ENCODE assay signal across 8 cellular contexts in the genomic region with DNA sequence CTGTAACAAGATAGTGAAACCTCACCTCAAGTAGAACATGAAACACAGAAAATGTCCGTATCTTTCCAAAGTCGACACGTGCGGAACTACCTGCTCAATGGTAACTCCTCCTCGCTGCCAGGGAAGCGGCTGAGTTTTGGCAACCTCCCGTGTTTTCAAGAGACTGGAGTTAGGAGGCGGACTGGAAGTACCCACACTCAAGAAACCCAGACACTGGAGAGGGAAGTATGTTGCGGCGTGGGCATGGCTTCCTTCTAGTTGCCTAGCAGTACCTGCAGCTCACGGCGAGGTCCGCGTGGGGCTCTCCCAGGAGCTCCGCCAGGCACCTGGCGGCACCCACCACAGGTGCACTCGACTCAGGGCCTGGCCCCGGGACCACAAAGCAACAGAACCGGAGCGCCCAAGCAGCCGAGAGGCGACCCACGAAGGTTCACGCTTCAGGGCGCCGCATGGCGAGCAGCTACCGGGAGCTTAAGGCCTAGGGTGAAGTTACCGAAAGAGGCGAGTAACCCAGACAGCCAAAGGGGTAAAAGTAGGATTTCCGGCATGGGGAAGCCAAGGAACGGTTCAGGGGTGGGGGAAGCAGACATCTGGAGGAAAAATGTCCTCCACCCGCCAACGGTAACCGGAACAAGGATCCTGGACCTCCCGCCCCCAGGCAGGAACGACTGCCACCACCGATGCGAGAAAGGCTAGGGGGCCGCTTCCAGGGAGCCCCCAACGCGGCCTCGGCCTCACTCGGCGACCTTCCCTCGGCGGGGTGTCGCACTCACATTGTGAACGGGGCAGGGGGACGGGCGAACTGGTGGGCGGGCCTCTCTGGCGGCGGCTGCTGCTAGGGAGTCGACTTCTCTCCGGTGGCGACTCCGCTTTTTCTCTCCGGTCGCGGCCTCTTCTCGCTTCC. TPM values are rescaled to one million over a fixed set of nuclear protein-coding genes. Genes with fewer than 3 reads are reported as not detected.
DNase-seq lines count a peak whose midpoint lies in the region; ATAC-seq and TF ChIP-seq lines count a peak whose summit lies in the region.

No MANE protein-coding gene starts in this region.

- in situ Hi-C loops in IMR-90 (cut with MboI; ENCODE audit: low sequenced_read_pairs): no loop called here

- 0% methylated on average over 33 of the region's 62 CpGs; no CpG with 5 or more reads in 1 of the 2 experiments for WGBS in IMR-90 (ENCODE audit: extremely low coverage in 2 of 2, insufficient read length in 1 of 2), 2 experiments
- WGBS in adrenal gland, 4 donors: 0 to 1% (median 0%) methylated on average over 21 to 62 of the region's 62 CpGs

- peak overlapping the region; percentile 84 for H2BK5ac ChIP-seq in IMR-90 (ENCODE audit: low read depth, low read length, poor library complexity, severe bottlenecking)

- H2BK20ac ChIP-seq in IMR-90 (ENCODE audit: low read depth, low read length): no peak overlapping the region

- CTCF ChIA-PET in IMR-90 (lab: Yijun Ruan, JAX): interaction anchor here (0.6 to 2.2 kb wide), 2 partner anchors 11 to 51 kb away, joined by 3 to 7 read pairs; no protein-coding TSS in a partner anchor

- H2AK5ac ChIP-seq in IMR-90 (ENCODE audit: low read depth, low read length): peak overlapping the region; percentile 79

- H3K27me3 ChIP-seq in IMR-90 (ENCODE audit: control insufficient read depth, insufficient read depth, low read length) (no peaks in the 10 kb centered on the region), adrenal gland (no peaks in the 10 kb centered on the region)

- peak overlapping the region; percentile 84 to 96 for H4K8ac ChIP-seq in IMR-90 (ENCODE audit: low read depth in 2 of 2, low read length in 2 of 2)

- peak overlapping the region; percentile 82 for H3K4me2 ChIP-seq in IMR-90 (ENCODE audit: low read depth, low read length)

- H3K4me3 ChIP-seq in IMR-90 (ENCODE audit: insufficient read depth, low read depth, low read length) (peak overlapping the region; percentile 93), adrenal gland (peak overlapping the region; percentile 6 to 95 (median 90))

- peak; percentile 16 for ATAC-seq in GM19395 (IDR thresholded peaks at IDR 0.05; ENCODE audit: unreplicated experiment)
- peak; percentile 3 for ATAC-seq in IMR-90 (ENCODE audit: low read depth)

- H3K9me1 ChIP-seq in IMR-90 (ENCODE audit: insufficient read depth, low read length): no peaks in the 10 kb centered on the region

- BruUV-seq in IMR-90 (replicated peaks; lab: Mats Ljungman, UMichigan): TSS peak; percentile 59

- H3K4me1 ChIP-seq in IMR-90 (ENCODE audit: control insufficient read depth, insufficient read depth, low read length) (peaks cover 6% of the 10 kb centered on the region), adrenal gland (replicated peaks in 1 of 2) (peaks cover 31 to 39% of the 10 kb centered on the region in 2 donors)

- no peak for TF ChIP-seq CTCF in IMR-90 (conservative IDR thresholded peaks at IDR 0.05; ENCODE audit: low read depth, low read length)
- peak in 1 of 6 experiments; percentile 2 for TF ChIP-seq CTCF in adrenal gland (IDR thresholded peaks at IDR 0.05)

- H2BK120ac ChIP-seq in IMR-90 (ENCODE audit: low read depth, low read length): peak overlapping the region; percentile 66

- peak overlapping the region; percentile 90 for H2AFZ ChIP-seq in IMR-90 (replicated peaks; ENCODE audit: low read length, poor library complexity)

- TF ChIP-seq POLR2A in IMR-90 (IDR thresholded peaks at IDR 0.05; ENCODE audit: low read depth, low read length): no peak
- peak in 1 of 2 donors; percentile 31 for TF ChIP-seq POLR2A in adrenal gland (IDR thresholded peaks at IDR 0.05)

- peak overlapping the region; percentile 99 for H3K23ac ChIP-seq in IMR-90 (ENCODE audit: low read depth, low read length)

- peaks cover 47% of the 10 kb centered on the region for H4K20me1 ChIP-seq in IMR-90 (ENCODE audit: insufficient read depth, low read length)

- H4K91ac ChIP-seq in IMR-90 (ENCODE audit: insufficient read depth, low read depth, low read length): peak overlapping the region; percentile 89

- peak overlapping the region; percentile 97 for H3K56ac ChIP-seq in IMR-90 (ENCODE audit: extremely low read depth, insufficient read depth, low read length)

- peak overlapping the region; percentile 99 for H3K27ac ChIP-seq in IMR-90 (ENCODE audit: insufficient read depth, low read length)
- peak overlapping the region; percentile 92 to 100 (median 99) for H3K27ac ChIP-seq in adrenal gland

- peak overlapping the region; percentile 65 for H4K5ac ChIP-seq in IMR-90 (ENCODE audit: low read depth, low read length)

- H3K9ac ChIP-seq in IMR-90 (ENCODE audit: low read depth, low read length): peak overlapping the region; percentile 98

- no peak for TF ChIP-seq RAD21 in IMR-90 (IDR thresholded peaks at IDR 0.05; ENCODE audit: low read length)

- H3K4ac ChIP-seq in IMR-90 (ENCODE audit: low read depth, low read length): peak overlapping the region; percentile 92

- peak overlapping the region; percentile 97 for H2AK9ac ChIP-seq in IMR-90 (replicated peaks; ENCODE audit: low read depth, low read length, poor library complexity)

- DNase-seq in Ammon's horn (ENCODE audit: low spot score) (peak; percentile 75), IMR-90 (no peak), SW480 (ENCODE audit: low spot score) (peak; percentile 62), adrenal gland (peak; percentile 60 to 83 (median 69)), hepatic stellate cell (ENCODE audit: low spot score) (peak; percentile 37), renal cortical epithelial cell (ENCODE audit: low read depth) (peak; percentile 30), epidermal melanocyte (ENCODE audit: insufficient read length, low spot score) (no peak)

- H3K9me3 ChIP-seq in IMR-90 (ENCODE audit: control insufficient read depth, insufficient read depth, low read length) (no peaks in the 10 kb centered on the region), adrenal gland (replicated peaks in 1 of 3) (no peaks in the 10 kb centered on the region)

- peaks cover 2% of the 10 kb centered on the region for H3K36me3 ChIP-seq in IMR-90 (ENCODE audit: control insufficient read depth, insufficient read depth, low read length)
- H3K36me3 ChIP-seq in adrenal gland (replicated peaks in 1 of 2): no peaks in the 10 kb centered on the region

- peaks cover 6 to 15% of the 10 kb centered on the region in 2 experiments; a peak in 3 of 4 replicates for H3K79me1 ChIP-seq in IMR-90 (ENCODE audit: low read depth in 1 of 2, low read length in 2 of 2)

- peak overlapping the region; percentile 96 for H3K14ac ChIP-seq in IMR-90 (replicated peaks; ENCODE audit: low read depth, low read length)

- POLR2A ChIA-PET in IMR-90 (lab: Charles Lee; ENCODE audit: unreplicated experiment): interaction anchor here (0.6 to 1.3 kb wide), 8 partner anchors 10 to 345 kb away, joined by 3 to 8 read pairs (median 4); partner anchors contain the start of gene NACA

- dilution Hi-C loops in IMR-90 (cut with HindIII; ENCODE audit: low sequenced_read_pairs, unreplicated experiment): no loop called here

- intact Hi-C loops in IMR-90 (cut with micrococcal nuclease) (loop anchor here (1.0 kb wide), 2 partner anchors 38 to 50 kb away; partner anchors contain the start of gene NACA), adrenal gland (cut with DNase I) (loop anchor here in 1 of 2 donors (5.0 kb wide), 1 partner anchor 55 kb away; the partner anchor contains the start of gene BAZ2A)

- H3K18ac ChIP-seq in IMR-90 (ENCODE audit: low read depth, low read length): peak overlapping the region; percentile 59

- H2BK15ac ChIP-seq in IMR-90 (ENCODE audit: low read depth, low read length): peak overlapping the region; percentile 4; the same call in 1 of the 3 replicates

TF ChIP-seq in IMR-90, 13 proteins besides CTCF, POLR2A, EP300 and RAD21 (continues in another document):
- TF ChIP-seq SMC3 (IDR thresholded peaks at IDR 0.05; ENCODE audit: low read depth, low read length) (no peak), RCOR1 (IDR thresholded peaks at IDR 0.05; ENCODE audit: insufficient replicate concordance, low read length) (no peak), NFE2L2 (IDR thresholded peaks at IDR 0.05; ENCODE audit: low read depth, low read length) (no peak)

RNA-seq across cellular contexts. Expression of gene PTGES3, which starts 0.6 kb away (rescaled TPM):
- total RNA-seq in IMR-90 (2012; rRNA removed) (42.7 and 101 TPM in 2 replicates), adrenal gland (100 to 1,000 TPM in 4 of 8 donors, 10 to 100 TPM in 4; 47.3 to 171 (median 115) TPM), renal cortical epithelial cell (89.4 and 156 TPM in 2 replicates)
- polyA plus RNA-seq in IMR-90 (2012; rRNA removed) (70.4 and 73.2 TPM in 2 replicates), adrenal gland (100 to 1,000 TPM in 1 of 3 donors, 10 to 100 TPM in 2; 49.1 to 296 (median 68.1) TPM)
- 24.6 and 33.9 TPM in 2 replicates for polyA plus RNA-seq in IMR-90 (2012; cell fraction: cytosol; rRNA removed)
- polyA plus RNA-seq in IMR-90 (2012; cell fraction: nucleus; rRNA removed; ENCODE audit: low replicate concordance): 13.9 and 18.5 TPM in 2 replicates

RNA-seq across cellular contexts. Expression of gene NACA, which starts 37.6 kb away (rescaled TPM):
- total RNA-seq in IMR-90 (2012; rRNA removed) (1,223 and 1,512 TPM in 2 replicates), adrenal gland (1,000 to 10,000 TPM in 4 of 8 donors, 100 to 1,000 TPM in 4; 757 to 1,414 (median 1,036) TPM), renal cortical epithelial cell (1,165 and 1,223 TPM in 2 replicates)
- polyA plus RNA-seq in IMR-90 (2012; rRNA removed) (587 and 662 TPM in 2 replicates), adrenal gland (1,000 to 10,000 TPM; 1,445 to 1,809 (median 1,599) TPM)
- 249 and 281 TPM in 2 replicates for polyA plus RNA-seq in IMR-90 (2012; cell fraction: cytosol; rRNA removed)
- polyA plus RNA-seq in IMR-90 (2012; cell fraction: nucleus; rRNA removed; ENCODE audit: low replicate concordance): 74.3 and 201 TPM in 2 replicates

RNA-seq across cellular contexts. Expression of gene ATP5F1B, which starts 41.7 kb away (rescaled TPM):
- total RNA-seq in IMR-90 (2012; rRNA removed) (795 and 812 TPM in 2 replicates), adrenal gland (1,000 to 10,000 TPM in 1 of 8 donors, 100 to 1,000 TPM in 7; 512 to 1,073 (median 754) TPM), renal cortical epithelial cell (598 and 691 TPM in 2 replicates)
- polyA plus RNA-seq in IMR-90 (2012; rRNA removed) (853 and 915 TPM in 2 replicates), adrenal gland (1,000 to 10,000 TPM in 1 of 3 donors, 100 to 1,000 TPM in 2; 306 to 1,296 (median 573) TPM)
- polyA plus RNA-seq in IMR-90 (2012; cell fraction: cytosol; rRNA removed): 464 and 534 TPM in 2 replicates
- 245 and 449 TPM in 2 replicates for polyA plus RNA-seq in IMR-90 (2012; cell fraction: nucleus; rRNA removed; ENCODE audit: low replicate concordance)

RNA-seq across cellular contexts. Expression of gene BAZ2A, which starts 57.4 kb away (rescaled TPM):
- 15.4 and 15.6 TPM in 2 replicates for total RNA-seq in IMR-90 (2012; rRNA removed)
- 42.8 and 48.6 TPM in 2 replicates for polyA plus RNA-seq in IMR-90 (2012; rRNA removed)
- 12.8 and 18.2 TPM in 2 replicates for polyA plus RNA-seq in IMR-90 (2012; cell fraction: cytosol; rRNA removed)
- 111 and 143 TPM in 2 replicates for polyA plus RNA-seq in IMR-90 (2012; cell fraction: nucleus; rRNA removed; ENCODE audit: low replicate concordance)
- total RNA-seq in adrenal gland: 10 to 100 TPM; 31.4 to 96.0 (median 80.0) TPM
- 100 to 1,000 TPM in 1 of 3 donors, 10 to 100 TPM in 2; 21.9 to 115 (median 65.2) TPM for polyA plus RNA-seq in adrenal gland
- total RNA-seq in renal cortical epithelial cell: 16.0 and 45.4 TPM in 2 replicates

Comparison
In these comparisons a context has a peak if more than half of its experiments do, and no peak if none do; other contexts are left out.
1. DNase-seq: peak in Ammon's horn (single experiment), SW480 (single experiment), adrenal gland (7 of 7), hepatic stellate cell (single experiment) and renal cortical epithelial cell (single experiment); none in IMR-90 (single experiment) and epidermal melanocyte (single experiment).